ENCODE assay signal across 8 cellular contexts in the genomic region with DNA sequence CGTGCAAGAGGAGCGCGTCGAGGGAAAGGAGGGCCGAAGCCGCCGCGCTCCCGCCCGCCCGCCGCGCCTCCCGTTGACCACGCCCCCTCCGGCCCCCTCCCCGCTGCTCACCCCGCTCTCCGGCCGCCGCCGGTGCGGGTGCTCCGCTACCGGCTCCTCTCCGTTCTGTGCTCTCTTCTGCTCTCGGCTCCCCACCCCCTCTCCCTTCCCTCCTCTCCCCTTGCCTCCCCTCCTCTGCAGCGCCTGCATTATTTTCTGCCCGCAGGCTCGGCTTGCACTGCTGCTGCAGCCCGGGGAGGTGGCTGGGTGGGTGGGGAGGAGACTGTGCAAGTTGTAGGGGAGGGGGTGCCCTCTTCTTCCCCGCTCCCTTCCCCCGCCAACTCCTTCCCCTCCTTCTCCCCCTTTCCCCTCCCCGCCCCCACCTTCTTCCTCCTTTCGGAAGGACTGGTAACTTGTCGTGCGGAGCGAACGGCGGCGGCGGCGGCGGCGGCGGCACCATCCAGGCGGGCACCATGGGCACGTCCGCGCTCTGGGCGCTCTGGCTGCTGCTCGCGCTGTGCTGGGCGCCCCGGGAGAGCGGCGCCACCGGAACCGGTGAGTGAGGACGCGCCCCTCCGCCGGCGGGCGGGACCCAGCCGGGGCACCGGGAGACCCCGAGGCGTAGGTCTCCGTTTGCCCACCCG. TPM values are rescaled to one million over a fixed set of nuclear protein-coding genes. Genes with fewer than 3 reads are reported as not detected.
DNase-seq lines count a peak whose midpoint lies in the region; ATAC-seq and TF ChIP-seq lines count a peak whose summit lies in the region.

Gene VLDLR, plus strand, starts transcription at position 110 of the 683 bp plus-strand sequence. Its CDS starts 403 bp downstream, at position 513.

- peak within 1 kb of the TSS; percentile 68 for H3K4me3 ChIP-seq in Karpas-422 (ENCODE audit: low read length)
- H3K4me3 ChIP-seq in WERI-Rb-1 (ENCODE audit: low read depth, low read length), result peak within 1 kb of the TSS; percentile 71
- H3K4me3 ChIP-seq in effector memory CD4-positive, alpha-beta T cell (ENCODE audit: insufficient read depth, low read depth, low read length, poor library complexity, severe bottlenecking), result peak within 1 kb of the TSS; percentile 61
- peak within 1 kb of the TSS; percentile 59 for H3K4me3 ChIP-seq in lung

- peaks cover 46% of the 10 kb centered on the region for H3K79me2 ChIP-seq in Karpas-422 (ENCODE audit: low read length)

- H3K4me3 Mint-ChIP-seq in stimulated activated effector memory CD8-positive, alpha-beta T cell treated with anti-CD3 and anti-CD28 coated beads, Interleukin-12 subunit alpha, Interleukin-12 subunit beta, amount 100 ng/mL, for 72 hours, result peak within 1 kb of the TSS; percentile 90

- H3K27me3 ChIP-seq in Karpas-422 (ENCODE audit: low read length) (no peaks in the 10 kb centered on the region), WERI-Rb-1 (ENCODE audit: insufficient read depth, low read depth, severe bottlenecking) (no peaks in the 10 kb centered on the region), lung (ENCODE audit: control insufficient read depth, insufficient read depth) (no peaks in the 10 kb centered on the region)
- H3K27me3 ChIP-seq in effector memory CD4-positive, alpha-beta T cell (replicated peaks; ENCODE audit: control insufficient read depth, insufficient read depth, low read length, poor library complexity, severe bottlenecking), result peaks cover 12% of the 10 kb centered on the region

- peak within 1 kb of the TSS; percentile 75 for H3K9ac ChIP-seq in Karpas-422 (ENCODE audit: low read length)

- H3K4me1 Mint-ChIP-seq in stimulated activated effector memory CD8-positive, alpha-beta T cell treated with anti-CD3 and anti-CD28 coated beads, Interleukin-12 subunit alpha, Interleukin-12 subunit beta, amount 100 ng/mL, for 72 hours, result peaks cover 19% of the 10 kb centered on the region

- peaks cover 12% of the 10 kb centered on the region for H3K36me3 Mint-ChIP-seq in stimulated activated effector memory CD8-positive, alpha-beta T cell treated with anti-CD3 and anti-CD28 coated beads, Interleukin-12 subunit alpha, Interleukin-12 subunit beta, amount 100 ng/mL, for 72 hours

- peak within 1 kb of the TSS; percentile 57 for H3K4me2 ChIP-seq in Karpas-422 (ENCODE audit: low read depth, low read length, poor library complexity, severe bottlenecking)

- H3K9me3 ChIP-seq in Karpas-422 (ENCODE audit: low read length), result no peaks in the 10 kb centered on the region
- no peaks in the 10 kb centered on the region for H3K9me3 ChIP-seq in WERI-Rb-1 (ENCODE audit: severe bottlenecking)
- no peaks in the 10 kb centered on the region for H3K9me3 ChIP-seq in effector memory CD4-positive, alpha-beta T cell (ENCODE audit: control insufficient read depth, low read length)
- peaks cover 0 to 1% of the 10 kb centered on the region in 2 donors for H3K9me3 ChIP-seq in lung (ENCODE audit: control insufficient read depth in 2 of 2, insufficient read depth in 1 of 2, low read length in 1 of 2)

- H3K27ac Mint-ChIP-seq in stimulated activated effector memory CD8-positive, alpha-beta T cell treated with anti-CD3 and anti-CD28 coated beads, Interleukin-12 subunit alpha, Interleukin-12 subunit beta, amount 100 ng/mL, for 72 hours, result peak within 1 kb of the TSS; percentile 92

- H3K27ac ChIP-seq in Karpas-422 (ENCODE audit: low read length) (0 out of 2 replicates have a peak within 1 kb of the TSS, but pooled peaks have one; percentile 23), WERI-Rb-1 (peak within 1 kb of the TSS; percentile 74), lung (ENCODE audit: low read depth in 1 of 2, low read length in 1 of 2) (peak within 1 kb of the TSS; percentile 93 to 94)
- H3K27ac ChIP-seq in effector memory CD4-positive, alpha-beta T cell (ENCODE audit: insufficient read depth, low read length, poor library complexity, severe bottlenecking), result no peak within 1 kb of the TSS

- H3K9me2 ChIP-seq in Karpas-422 (replicated peaks; ENCODE audit: insufficient read depth, low read length), result no peaks in the 10 kb centered on the region

- 0 to 1% methylated on average over 31 to 71 of the region's 71 CpGs for WGBS in lung, 2 donors

- H3K36me3 ChIP-seq in Karpas-422 (ENCODE audit: insufficient read depth, low read length) (no peaks in the 10 kb centered on the region), WERI-Rb-1 (0 out of 2 replicates have a peak, but pooled peaks cover 2% of the 10 kb centered on the region), lung (ENCODE audit: control insufficient read depth in 2 of 2, insufficient read depth in 2 of 2, low read length in 2 of 2) (no peaks in the 10 kb centered on the region)
- H3K36me3 ChIP-seq in effector memory CD4-positive, alpha-beta T cell (ENCODE audit: control insufficient read depth, insufficient read depth, low read length), result no peaks in the 10 kb centered on the region

- H2AFZ ChIP-seq in Karpas-422 (ENCODE audit: low read length), result no peak within 1 kb of the TSS; the same call in 1 of the 2 replicates

- DNase-seq in ELF-1 (ENCODE audit: low read depth, low spot score) (peak; percentile 34), Karpas-422 (peak; percentile 73), WERI-Rb-1 (peak; percentile 66), lung (ENCODE audit: low spot score) (peak; percentile 48), GF-D8 (lab: John Stamatoyannopoulos, UW) (no peak)
- peak in 1 of 3 donors; percentile 0 for DNase-seq in effector memory CD4-positive, alpha-beta T cell
- peak in 1 of 2 donors; percentile 18 for DNase-seq in stimulated activated effector memory CD8-positive, alpha-beta T cell treated with anti-CD3 and anti-CD28 coated beads, Interleukin-12 subunit alpha, Interleukin-12 subunit beta, amount 100 ng/mL, for 72 hours (ENCODE audit: low spot score in 2 of 2)

- H3K4me1 ChIP-seq in Karpas-422 (ENCODE audit: low read length), result peaks cover 35% of the 10 kb centered on the region
- peaks cover 16% of the 10 kb centered on the region for H3K4me1 ChIP-seq in effector memory CD4-positive, alpha-beta T cell (ENCODE audit: control insufficient read depth, insufficient read depth, low read length, poor library complexity, severe bottlenecking)
- H3K4me1 ChIP-seq in lung (ENCODE audit: control insufficient read depth in 2 of 2, insufficient read depth in 2 of 2, low read length in 2 of 2), result peaks cover 3 to 16% of the 10 kb centered on the region in 2 donors

- H4K20me1 ChIP-seq in Karpas-422 (ENCODE audit: insufficient read depth, low read depth, low read length), result no peaks in the 10 kb centered on the region

- no peaks in the 10 kb centered on the region for H3K9me3 Mint-ChIP-seq in stimulated activated effector memory CD8-positive, alpha-beta T cell treated with anti-CD3 and anti-CD28 coated beads, Interleukin-12 subunit alpha, Interleukin-12 subunit beta, amount 100 ng/mL, for 72 hours

- ATAC-seq in GM21619 (IDR thresholded peaks at IDR 0.05; ENCODE audit: unreplicated experiment) (peak; percentile 27), lung (ENCODE audit: insufficient read depth, low FRiP score) (peak; percentile 42)
- peak; percentile 75 for ATAC-seq in stimulated activated effector memory CD8-positive, alpha-beta T cell treated with anti-CD3 and anti-CD28 coated beads, Interleukin-12 subunit alpha, Interleukin-12 subunit beta, amount 100 ng/mL, for 72 hours

- TF ChIP-seq CTCF in WERI-Rb-1 (IDR thresholded peaks at IDR 0.05; ENCODE audit: low read depth, low read length), result no peak
- TF ChIP-seq CTCF in lung (IDR thresholded peaks at IDR 0.05; ENCODE audit: control extremely low read depth, extremely low read depth), result no peak

RNA-seq across cellular contexts. Expression of gene VLDLR, which starts in this region (rescaled TPM):
- total RNA-seq in Karpas-422 (2014; rRNA removed; shearing (Covaris generic); ENCODE audit: low replicate concordance), result 16.4 and 31.5 TPM in 2 replicates
- total RNA-seq in lung, result 10 to 100 TPM; 19.4 to 32.3 TPM
- polyA plus RNA-seq in lung, result 1 to 10 TPM; 5.7 to 9.9 TPM
